28 cellular contexts compared by ENCODE assay signal in genomic region chr4:78395642-78396041, GRCh38.
"Had no signal": no experiment of that assay in that cellular context is flagged by ENCODE, and none has a peak within 500 bp of the region (broad histone marks: within the 10 kb centered on the region; RNA-seq: fewer than 3 reads in every experiment).

No MANE protein-coding gene starts in this region.

- FAIRE-seq: colon, endometrium, endothelial cell of umbilical vein, frontal cortex had no signal

- H3K36me3 ChIP-seq: colonic mucosa, esophagus muscularis mucosa, esophagus squamous epithelium, gastrocnemius medialis, gastroesophageal sphincter, heart left ventricle, heart right ventricle had no signal

- H3K4me1 ChIP-seq: colonic mucosa, esophagus muscularis mucosa, esophagus squamous epithelium, foreskin keratinocyte, gastrocnemius medialis, gastroesophageal sphincter, heart left ventricle, heart right ventricle had no signal

- DNase-seq: colonic mucosa; cortex of kidney; dermis blood vessel endothelial cell; dorsolateral prefrontal cortex; effector CD4-positive, alpha-beta T cell; effector CD8-positive, alpha-beta T cell; effector memory CD4-positive, alpha-beta T cell; effector memory CD8-positive, alpha-beta T cell; endodermal cell; erythroblast; esophagus squamous epithelium; foreskin fibroblast; foreskin keratinocyte; foreskin melanocyte; gastrocnemius medialis; glutamatergic neuron; head of caudate nucleus; heart left ventricle; heart right ventricle had no signal

- H3K9me3 ChIP-seq: colonic mucosa, gastrocnemius medialis had no signal

- H3K27ac ChIP-seq: colonic mucosa, coronary artery, dorsolateral prefrontal cortex, epithelial cell of prostate, esophagus muscularis mucosa, esophagus squamous epithelium, foreskin keratinocyte, gastrocnemius medialis, gastroesophageal sphincter, heart left ventricle, heart right ventricle had no signal

- H3K27me3 ChIP-seq: colonic mucosa, dorsolateral prefrontal cortex, esophagus muscularis mucosa, esophagus squamous epithelium, foreskin keratinocyte, gastrocnemius medialis, gastroesophageal sphincter, heart left ventricle, heart right ventricle had no signal

- H3K4me3 ChIP-seq: colonic mucosa, coronary artery, dorsolateral prefrontal cortex, esophagus muscularis mucosa, esophagus squamous epithelium, gastrocnemius medialis, gastroesophageal sphincter, heart left ventricle, heart right ventricle had no signal

- ATAC-seq: effector memory CD8-positive, alpha-beta T cell; esophagus mucosa; foreskin keratinocyte; gastrocnemius medialis; gastroesophageal sphincter; heart left ventricle; heart right ventricle had no signal
